15 cellular contexts compared by ENCODE assay signal in the genomic region with DNA sequence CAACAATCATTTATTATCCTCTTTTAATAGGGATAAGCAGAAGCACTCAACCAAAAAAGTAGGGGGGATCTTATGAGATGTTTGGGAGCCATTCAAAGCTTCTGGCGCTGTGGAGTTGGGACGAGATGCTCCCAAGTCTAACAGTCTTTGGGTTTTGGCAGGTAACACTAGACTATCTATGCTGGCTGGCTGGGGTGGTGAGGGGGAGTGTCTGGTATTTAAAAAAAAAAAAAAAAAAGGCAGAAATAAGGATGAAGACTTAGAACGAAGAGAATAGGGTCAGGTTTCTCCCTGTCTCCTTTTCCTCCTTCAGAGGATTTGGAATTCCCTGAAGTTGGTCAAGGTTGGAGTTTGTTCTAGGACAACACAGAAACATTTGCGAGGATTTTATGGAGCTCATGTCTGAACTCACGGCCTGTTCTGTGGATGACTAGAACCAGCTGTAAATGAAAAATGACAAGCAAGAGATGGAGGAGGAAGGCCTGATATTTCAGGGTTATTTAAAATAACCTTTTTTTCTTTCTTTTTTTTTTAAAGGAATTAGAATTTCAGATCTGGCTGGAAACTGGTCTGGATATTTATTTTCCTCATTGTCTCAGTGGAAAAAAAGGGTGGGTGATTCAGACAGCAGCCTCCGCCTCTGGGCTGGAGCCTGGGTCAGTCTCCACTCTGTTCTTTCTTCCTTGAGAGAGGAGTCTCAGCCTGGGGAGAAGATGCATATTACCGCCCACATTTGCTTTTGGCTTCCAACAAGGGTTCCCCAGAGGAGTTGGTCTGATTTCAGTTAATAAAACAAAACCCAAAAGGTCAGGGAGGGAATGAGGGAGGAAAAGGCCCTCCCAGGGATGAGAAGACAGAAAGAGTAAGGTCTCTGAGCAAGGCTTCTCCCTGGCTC.
DNase-seq lines count a peak whose midpoint lies in the region; ATAC-seq, FAIRE-seq and TF ChIP-seq lines count a peak whose summit lies in the region.
"Had no signal": no experiment of that assay in that cellular context is flagged by ENCODE, and none has a peak within 500 bp of the region (broad histone marks: within the 10 kb centered on the region; RNA-seq: fewer than 3 reads in every experiment).

No MANE protein-coding gene starts in this region.

- no peak overlapping the region; the same call in 1 of the 2 replicates for H3K4me2 ChIP-seq in K562 (ENCODE audit: insufficient read depth, low read length)

- H3K4me1 ChIP-seq in K562 (replicated peaks in 1 of 2; ENCODE audit: control insufficient read depth in 2 of 2, insufficient read depth in 2 of 2, low read length in 2 of 2) (peaks cover 0 to 24% of the 10 kb centered on the region in 2 experiments; a peak in 3 of 5 replicates), upper lobe of left lung (peaks cover 4 to 21% (median 9%) of the 10 kb centered on the region in 4 donors)
- H3K4me1 ChIP-seq: Caco-2 had no signal

- H3K9me3 Mint-ChIP-seq in osteocyte (ENCODE audit: unreplicated experiment) = peaks cover 7% of the 10 kb centered on the region

- peak; percentile 64 for FAIRE-seq in K562 (lab: Jason Lieb, UNC)
- FAIRE-seq: bronchial epithelial cell had no signal

- POLR2A ChIA-PET in K562 (lab: Yijun Ruan, JAX) = no interaction called here

- no peak overlapping the region for H2AFZ ChIP-seq in K562 (ENCODE audit: low read depth, low read length)

- peaks cover 9% of the 10 kb centered on the region for H3K9me3 ChIP-seq in K562 (replicated peaks; ENCODE audit: control insufficient read depth, insufficient read depth, low read depth, low read length)
- H3K9me3 ChIP-seq in upper lobe of left lung = peaks cover 0 to 8% (median 6%) of the 10 kb centered on the region in 4 donors

- intact Hi-C loops in K562 (cut with micrococcal nuclease) = no loop called here
- intact Hi-C loops in Right ventricle myocardium superior (cut with DNase I) = no loop called here

- no peak for TF ChIP-seq POLR2A in K562 (conservative IDR thresholded peaks at IDR 0.05)
- no peak for TF ChIP-seq POLR2A in upper lobe of left lung (IDR thresholded peaks at IDR 0.05)

- H3K4me1 Mint-ChIP-seq in osteocyte (ENCODE audit: unreplicated experiment) = peaks cover 13% of the 10 kb centered on the region

- no peak for TF ChIP-seq RAD21 in K562 (CRISPR knock-in tag; conservative IDR thresholded peaks at IDR 0.05 in 1 of 2, IDR thresholded peaks at IDR 0.05 in 1 of 2)

- H3K9me1 ChIP-seq in K562 (ENCODE audit: control insufficient read depth, insufficient read depth, low read length) = no peaks in the 10 kb centered on the region

- peak overlapping the region; percentile 70 for H3K27ac Mint-ChIP-seq in osteocyte (ENCODE audit: unreplicated experiment)
- H3K27ac Mint-ChIP-seq: memory B cell had no signal

- no peak overlapping the region for H3K9ac ChIP-seq in K562 (ENCODE audit: insufficient read depth in 1 of 2, low read depth in 2 of 2, low read length in 2 of 2)

- DNase-seq in K562 (ENCODE audit: extremely low read depth in 1 of 4, low spot score in 3 of 4) (no peak), Right ventricle myocardium superior (peak; percentile 56), osteocyte (ENCODE audit: extremely low spot score, unreplicated experiment) (no peak), upper lobe of left lung (no peak), hypothalamus (lab: John Stamatoyannopoulos, UW) (no peak), AML-193 (lab: John Stamatoyannopoulos, UW) (no peak)
- DNase-seq: Caco-2, NCI-H1105 treated with DMSO at 0.1 percent for 48 hours, NCI-H526 treated with DMSO at 0.1 percent for 48 hours, SHP77, WERI-Rb-1 had no signal

- H3K27me3 ChIP-seq in K562 (ENCODE audit: control insufficient read depth in 2 of 2, insufficient read depth in 2 of 2, low read length in 2 of 2) = no peaks in the 10 kb centered on the region
- no peaks in the 10 kb centered on the region for H3K27me3 ChIP-seq in upper lobe of left lung

- H3K36me3 ChIP-seq in K562 (ENCODE audit: control insufficient read depth, insufficient read depth, low read length) (peaks cover 26% of the 10 kb centered on the region), upper lobe of left lung (peaks cover 0 to 19% (median 2%) of the 10 kb centered on the region in 4 donors)
- H3K36me3 ChIP-seq: WERI-Rb-1 had no signal

- ATAC-seq in K562 (peak; percentile 61), Right ventricle myocardium superior (ENCODE audit: poor library complexity) (peak; percentile 90), upper lobe of left lung (ENCODE audit: low FRiP score in 2 of 2) (peak in 1 of 2 donors; percentile 95), GM18909 (IDR thresholded peaks at IDR 0.05; ENCODE audit: poor library complexity, unreplicated experiment) (no peak), HG03175 (IDR thresholded peaks at IDR 0.05; ENCODE audit: unreplicated experiment) (no peak)

- CTCF ChIA-PET in K562 (lab: Yijun Ruan, JAX; ENCODE audit: low intra/inter-chr PET ratio) = no interaction called here

- no peak for TF ChIP-seq EP300 in K562 (IDR thresholded peaks at IDR 0.05; ENCODE audit: low read length)
- no peak for TF ChIP-seq EP300 in upper lobe of left lung (IDR thresholded peaks at IDR 0.05)

- 56% methylated on average over 6 of the region's 7 CpGs for WGBS in K562 (ENCODE audit: insufficient coverage, low coverage, missing lambda C conversion rate)
- WGBS in upper lobe of left lung, 2 donors = 79 to 83% methylated on average over 7 of the region's 7 CpGs

- no peak overlapping the region for H3K4me3 Mint-ChIP-seq in osteocyte (ENCODE audit: unreplicated experiment)
- H3K4me3 Mint-ChIP-seq: memory B cell had no signal

- peaks cover 12% of the 10 kb centered on the region for H3K36me3 Mint-ChIP-seq in osteocyte (ENCODE audit: unreplicated experiment)

- in situ Hi-C loops in K562 (cut with MboI) = no loop called here

- H4K20me1 ChIP-seq in K562 (replicated peaks; ENCODE audit: control insufficient read depth, insufficient read depth, low read length) = no peaks in the 10 kb centered on the region

- H3K27me3 Mint-ChIP-seq in osteocyte (ENCODE audit: unreplicated experiment) = no peaks in the 10 kb centered on the region
- H3K27me3 Mint-ChIP-seq: memory B cell had no signal

- no TSS peak for BruUV-seq in K562 (replicated peaks; lab: Mats Ljungman, UMichigan)

- peaks cover 4% of the 10 kb centered on the region; the same call in 2 of the 3 replicates for H3K79me2 ChIP-seq in K562 (ENCODE audit: control insufficient read depth, insufficient read depth, low read length)

- TF ChIP-seq CTCF in K562 (IDR thresholded peaks at IDR 0.05 in 2 of 3, conservative IDR thresholded peaks at IDR 0.05 in 1 of 3; ENCODE audit: insufficient read depth in 2 of 3, low read depth in 1 of 3, low read length in 3 of 3) = no peak
- TF ChIP-seq CTCF in osteocyte (IDR thresholded peaks at IDR 0.05) = no peak
- TF ChIP-seq CTCF in upper lobe of left lung (IDR thresholded peaks at IDR 0.05) = no peak

- H3K4me3 ChIP-seq in K562 (no peak overlapping the region), upper lobe of left lung (no peak overlapping the region)

- H3K27ac ChIP-seq in K562 (ENCODE audit: extremely low read depth, low read depth, low read length) = 0 out of 3 replicates have a peak overlapping the region, but pooled peaks have one; percentile 36
- H3K27ac ChIP-seq in upper lobe of left lung = peak overlapping the region; percentile 15 to 75 (median 28)
- H3K27ac ChIP-seq: WERI-Rb-1 had no signal

TF ChIP-seq in K562, 482 proteins besides CTCF, POLR2A, EP300 and RAD21:
- TF ChIP-seq ZNF384 (IDR thresholded peaks at IDR 0.05; ENCODE audit: low read depth, low read length) (peak; percentile 87), DPF2 (IDR thresholded peaks at IDR 0.05) (peak; percentile 18; the same call in 1 of the 2 replicates)
- TF ChIP-seq, protein P1, sequence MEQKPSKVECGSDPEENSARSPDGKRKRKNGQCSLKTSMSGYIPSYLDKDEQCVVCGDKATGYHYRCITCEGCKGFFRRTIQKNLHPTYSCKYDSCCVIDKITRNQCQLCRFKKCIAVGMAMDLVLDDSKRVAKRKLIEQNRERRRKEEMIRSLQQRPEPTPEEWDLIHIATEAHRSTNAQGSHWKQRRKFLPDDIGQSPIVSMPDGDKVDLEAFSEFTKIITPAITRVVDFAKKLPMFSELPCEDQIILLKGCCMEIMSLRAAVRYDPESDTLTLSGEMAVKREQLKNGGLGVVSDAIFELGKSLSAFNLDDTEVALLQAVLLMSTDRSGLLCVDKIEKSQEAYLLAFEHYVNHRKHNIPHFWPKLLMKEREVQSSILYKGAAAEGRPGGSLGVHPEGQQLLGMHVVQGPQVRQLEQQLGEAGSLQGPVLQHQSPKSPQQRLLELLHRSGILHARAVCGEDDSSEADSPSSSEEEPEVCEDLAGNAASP (IDR thresholded peaks at IDR 0.05) = no peak

Comparison
In these comparisons a context has a peak if more than half of its experiments do, and no peak if none do; other contexts are left out.
1. ATAC-seq: peak in K562 (single experiment) and Right ventricle myocardium superior (single experiment); none in GM18909 (single experiment) and HG03175 (single experiment).